Comparison of ENCODE assay signal across 10 cellular contexts in the genomic region with DNA sequence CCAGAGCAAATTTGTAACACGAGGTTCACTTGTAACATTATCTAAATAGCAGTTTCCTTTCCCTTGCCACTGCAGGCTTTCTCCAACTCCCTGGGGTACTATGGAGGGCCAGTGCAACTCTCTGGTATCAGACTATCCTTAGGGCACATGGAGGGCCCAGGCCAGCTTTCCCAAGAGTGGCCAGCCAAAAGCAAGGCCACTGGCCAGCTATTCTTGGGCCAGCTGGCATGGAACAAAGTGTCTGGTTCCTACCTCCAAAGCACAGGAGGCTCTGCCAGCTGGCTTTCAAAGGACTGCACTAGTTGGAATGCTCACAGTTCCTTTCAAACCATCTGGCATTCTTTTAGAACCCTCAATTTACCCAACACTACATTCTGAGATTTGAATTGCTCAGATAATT. TPM values are rescaled to one million over a fixed set of nuclear protein-coding genes. Genes with fewer than 3 reads are reported as not detected.
A peak's percentile ranks its signal among the peaks of the same experiment; 100 is the strongest.
DNase-seq lines count a peak whose midpoint lies in the region; ATAC-seq and TF ChIP-seq lines count a peak whose summit lies in the region.
"Had no signal": no experiment of that assay in that cellular context is flagged by ENCODE, and none has a peak within 500 bp of the region (broad histone marks: within the 10 kb centered on the region; RNA-seq: fewer than 3 reads in every experiment).

No MANE protein-coding gene starts in this region.

- peaks cover 11% of the 10 kb centered on the region for H3K4me1 ChIP-seq in stomach smooth muscle (ENCODE audit: control insufficient read depth, insufficient read depth, low read length)

- CTCF ChIA-PET in HEK293T (lab: Yijun Ruan, JAX): interaction anchor here (1.0 to 1.1 kb wide), 2 partner anchors 64 to 79 kb away, joined by 3 to 4 read pairs; no protein-coding TSS in a partner anchor

- POLR2A ChIA-PET in HEK293T (lab: Yijun Ruan, JAX): interaction anchor here (1.6 kb wide), 1 partner anchor 79 kb away, joined by 4 read pairs; no protein-coding TSS in a partner anchor

- no peak for ATAC-seq in activated T-cell treated with anti-CD3 and anti-CD28 coated beads, Interleukin-2, amount 50 U/mL, for 4 hours
- no peak for ATAC-seq in HG03521 (IDR thresholded peaks at IDR 0.05; ENCODE audit: unreplicated experiment)

- no peaks in the 10 kb centered on the region for H3K27me3 ChIP-seq in stomach smooth muscle (ENCODE audit: control insufficient read depth in 1 of 2, insufficient read depth in 2 of 2, low read length in 2 of 2)

- no peaks in the 10 kb centered on the region for H3K9me3 ChIP-seq in stomach smooth muscle (ENCODE audit: control insufficient read depth in 2 of 2, low read length in 2 of 2)

- H3K36me3 Mint-ChIP-seq in activated T-cell treated with anti-CD3 and anti-CD28 coated beads, Interleukin-2, amount 50 U/mL, for 4 hours (ENCODE audit: insufficient read depth): peaks cover 6% of the 10 kb centered on the region

- no peaks in the 10 kb centered on the region for H3K27me3 Mint-ChIP-seq in activated T-cell treated with anti-CD3 and anti-CD28 coated beads, Interleukin-2, amount 50 U/mL, for 4 hours (ENCODE audit: low read depth)

- no peak for TF ChIP-seq CTCF in astrocyte of the cerebellum (IDR thresholded peaks at IDR 0.05; ENCODE audit: low read depth, low read length, missing control alignments)

- in situ Hi-C loops in astrocyte of the cerebellum (cut with HindIII; ENCODE audit: low sequenced_read_pairs): no loop called here

- peaks cover 28% of the 10 kb centered on the region for H3K4me1 Mint-ChIP-seq in activated T-cell treated with anti-CD3 and anti-CD28 coated beads, Interleukin-2, amount 50 U/mL, for 4 hours (ENCODE audit: low read depth)

- H3K27ac ChIP-seq in stomach smooth muscle (ENCODE audit: low read length): peak overlapping the region; percentile 18

- H3K9ac ChIP-seq in stomach smooth muscle (ENCODE audit: low read length in 2 of 2): peak overlapping the region in 1 of 2 donors; percentile 3

- no peak overlapping the region for H3K4me3 Mint-ChIP-seq in activated T-cell treated with anti-CD3 and anti-CD28 coated beads, Interleukin-2, amount 50 U/mL, for 4 hours

- no peaks in the 10 kb centered on the region for H3K9me3 Mint-ChIP-seq in activated T-cell treated with anti-CD3 and anti-CD28 coated beads, Interleukin-2, amount 50 U/mL, for 4 hours

- H3K36me3 ChIP-seq in stomach smooth muscle (ENCODE audit: control insufficient read depth in 2 of 2, insufficient read depth in 2 of 2, low read length in 2 of 2): peaks cover 0 to 3% of the 10 kb centered on the region in 2 donors

- peak; percentile 9 for DNase-seq in HEK293T (ENCODE audit: extremely low spot score)
- peak; percentile 55 for DNase-seq in astrocyte of the cerebellum (ENCODE audit: low read depth)
- DNase-seq in hippocampal formation (lab: John Stamatoyannopoulos, UW): peak; percentile 51 to 69
- DNase-seq in activated T-cell treated with anti-CD3 and anti-CD28 coated beads, Interleukin-2, amount 50 U/mL, for 4 hours: no peak
- no peak for DNase-seq in SKM-1 treated with dmso at 0.1 percent for 144 hours (lab: John Stamatoyannopoulos, UW; ENCODE audit: unreplicated experiment)
- DNase-seq in NCI-H1092 treated with DMSO at 0.1 percent for 48 hours (lab: John Stamatoyannopoulos, UW): no peak
- DNase-seq: activated CD8-positive, alpha-beta memory T cell treated with anti-CD3 and anti-CD28 coated beads, Interleukin-2, amount 50 U/mL, for 4 hours; stimulated activated CD8-positive, alpha-beta memory T cell treated with anti-CD3 and anti-CD28 coated beads, Interleukin-4, amount 100 ng/mL, for 48 hours had no signal

- no peak overlapping the region for H3K4me3 ChIP-seq in astrocyte of the cerebellum (ENCODE audit: low read depth, low read length)
- peak overlapping the region in 1 of 2 donors; percentile 44 for H3K4me3 ChIP-seq in stomach smooth muscle (ENCODE audit: low read length in 2 of 2)

TF ChIP-seq in HEK293T, 16 proteins besides CTCF, POLR2A, EP300 and RAD21:
- TF ChIP-seq FOXA1 (IDR thresholded peaks at IDR 0.05) (no peak), ARNT (IDR thresholded peaks at IDR 0.05) (no peak), FOXK2 (IDR thresholded peaks at IDR 0.05) (no peak)

RNA-seq across cellular contexts. Expression of a gene that starts 8.7 kb away (rescaled TPM):
- total RNA-seq in activated T-cell treated with anti-CD3 and anti-CD28 coated beads, Interleukin-2, amount 50 U/mL, for 4 hours: 1 to 10 TPM; 5.2 to 7.3 (median 7.2) TPM

Comparison
In these comparisons a context has a peak if more than half of its experiments do, and no peak if none do; other contexts are left out.
1. DNase-seq: peak in HEK293T (single experiment), astrocyte of the cerebellum (single experiment) and hippocampal formation (2 of 2); none in activated T-cell treated with anti-CD3 and anti-CD28 coated beads, Interleukin-2, amount 50 U/mL, for 4 hours (single experiment), SKM-1 treated with dmso at 0.1 percent for 144 hours (single experiment) and NCI-H1092 treated with DMSO at 0.1 percent for 48 hours (single experiment).